In genomic region chr12:132813443-132813842, GRCh38 we compare ENCODE assay signal across 13 cellular contexts.
"Had no signal": no experiment of that assay in that cellular context is flagged by ENCODE, and none has a peak within 500 bp of the region (broad histone marks: within the 10 kb centered on the region; RNA-seq: fewer than 3 reads in every experiment).

No MANE protein-coding gene starts in this region.

- H3K27me3 ChIP-seq: ascending aorta, cardiac muscle cell, colonic mucosa, gastroesophageal sphincter, hepatocyte, ovary, thyroid gland, uterus had no signal

- ATAC-seq: gastroesophageal sphincter had no signal

- H2AFZ ChIP-seq: hepatocyte had no signal

- DNase-seq: activated CD4-positive, CD25-positive, alpha-beta regulatory T cell treated with anti-CD3 and anti-CD28 coated beads, Interleukin-2, amount 50 U/mL, for 72 hours; activated T-cell treated with anti-CD3 and anti-CD28 coated beads for 4 hours; colonic mucosa; ovary; stimulated activated CD4-positive, alpha-beta T cell treated with anti-CD3 and anti-CD28 coated beads, Interleukin-4, amount 100 ng/mL, for 1 hour; stimulated activated CD8-positive, alpha-beta memory T cell treated with anti-CD3 and anti-CD28 coated beads, Interleukin-4, amount 100 ng/mL, for 48 hours; T-helper 17 cell; thyroid gland; uterus had no signal

- H3K36me3 ChIP-seq: ovary, uterus had no signal

- H3K27ac Mint-ChIP-seq: T-helper 17 cell had no signal

- H3K4me3 ChIP-seq: ascending aorta, cardiac muscle cell, colonic mucosa, gastroesophageal sphincter, hepatocyte, ovary, thyroid gland, uterus had no signal

- H3K27ac ChIP-seq: ascending aorta, cardiac muscle cell, colonic mucosa, gastroesophageal sphincter, hepatocyte, ovary, thyroid gland, uterus had no signal

- H3K4me1 ChIP-seq: ascending aorta, colonic mucosa, gastroesophageal sphincter, uterus had no signal

- H3K4me3 Mint-ChIP-seq: T-helper 17 cell had no signal

- H3K4me2 ChIP-seq: hepatocyte had no signal

- H3K27me3 Mint-ChIP-seq: T-helper 17 cell had no signal

- H3K9me3 ChIP-seq: ascending aorta, colonic mucosa, gastroesophageal sphincter, ovary, thyroid gland, uterus had no signal
